1 cellular context compared by ENCODE assay signal in the genomic region with DNA sequence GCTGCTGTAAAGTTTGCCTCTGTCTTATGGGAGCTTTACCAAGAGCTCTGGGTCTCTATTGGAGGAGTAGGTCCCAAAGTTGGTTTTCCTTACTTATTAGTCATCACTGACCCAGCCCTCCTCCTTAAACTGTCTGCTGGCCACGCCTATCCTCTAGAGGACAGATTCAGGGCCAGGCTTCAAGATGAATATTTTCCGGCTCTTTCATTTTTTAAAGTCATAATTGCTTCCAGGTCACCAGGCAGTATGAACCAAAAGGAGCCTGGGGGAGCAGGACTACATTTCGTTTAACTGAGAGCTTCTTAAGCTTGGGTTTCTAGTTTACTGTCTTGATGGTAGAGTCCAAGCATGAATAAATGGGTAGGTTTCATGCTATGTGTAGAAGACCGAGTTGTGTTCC.
TF ChIP-seq lines count a peak whose summit lies in the region.

No MANE protein-coding gene starts in this region.

TF ChIP-seq in K562, 482 proteins besides CTCF, POLR2A, EP300 and RAD21 (continued from another document):
- TF ChIP-seq, protein P1, sequence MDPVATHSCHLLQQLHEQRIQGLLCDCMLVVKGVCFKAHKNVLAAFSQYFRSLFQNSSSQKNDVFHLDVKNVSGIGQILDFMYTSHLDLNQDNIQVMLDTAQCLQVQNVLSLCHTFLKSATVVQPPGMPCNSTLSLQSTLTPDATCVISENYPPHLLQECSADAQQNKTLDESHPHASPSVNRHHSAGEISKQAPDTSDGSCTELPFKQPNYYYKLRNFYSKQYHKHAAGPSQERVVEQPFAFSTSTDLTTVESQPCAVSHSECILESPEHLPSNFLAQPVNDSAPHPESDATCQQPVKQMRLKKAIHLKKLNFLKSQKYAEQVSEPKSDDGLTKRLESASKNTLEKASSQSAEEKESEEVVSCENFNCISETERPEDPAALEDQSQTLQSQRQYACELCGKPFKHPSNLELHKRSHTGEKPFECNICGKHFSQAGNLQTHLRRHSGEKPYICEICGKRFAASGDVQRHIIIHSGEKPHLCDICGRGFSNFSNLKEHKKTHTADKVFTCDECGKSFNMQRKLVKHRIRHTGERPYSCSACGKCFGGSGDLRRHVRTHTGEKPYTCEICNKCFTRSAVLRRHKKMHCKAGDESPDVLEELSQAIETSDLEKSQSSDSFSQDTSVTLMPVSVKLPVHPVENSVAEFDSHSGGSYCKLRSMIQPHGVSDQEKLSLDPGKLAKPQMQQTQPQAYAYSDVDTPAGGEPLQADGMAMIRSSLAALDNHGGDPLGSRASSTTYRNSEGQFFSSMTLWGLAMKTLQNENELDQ (CRISPR knock-in tag; IDR thresholded peaks at IDR 0.05; ENCODE audit: borderline replicate concordance), result no peak
- TF ChIP-seq NR2C2 (CRISPR knock-in tag; IDR thresholded peaks at IDR 0.05) (no peak), NR2C2 (tag; IDR thresholded peaks at IDR 0.05) (peak; percentile 78), EP400 (IDR thresholded peaks at IDR 0.05) (no peak), ZNF785 (CRISPR knock-in tag; IDR thresholded peaks at IDR 0.05) (no peak), FOSL1 (tag; conservative IDR thresholded peaks at IDR 0.05) (peak; percentile 54), JUN (IDR thresholded peaks at IDR 0.05; ENCODE audit: borderline replicate concordance, low read depth, low read length) (0 out of 2 replicates have a peak, but pooled peaks have one; percentile 26), JUN (CRISPR knock-in tag; IDR thresholded peaks at IDR 0.05; ENCODE audit: borderline replicate concordance) (no peak), TEAD2 (tag; IDR thresholded peaks at IDR 0.05) (no peak), MTA3 (IDR thresholded peaks at IDR 0.05; ENCODE audit: borderline replicate concordance) (no peak), ZFP1 (CRISPR knock-in tag; IDR thresholded peaks at IDR 0.05) (no peak), ZNF184 (CRISPR knock-in tag; IDR thresholded peaks at IDR 0.05) (no peak), SP1 (CRISPR knock-in tag; IDR thresholded peaks at IDR 0.05) (no peak), FOXK1 (CRISPR knock-in tag; IDR thresholded peaks at IDR 0.05; ENCODE audit: borderline replicate concordance) (no peak), KAT8 (IDR thresholded peaks at IDR 0.05; ENCODE audit: low read depth) (no peak), SPI1 (IDR thresholded peaks at IDR 0.05; ENCODE audit: borderline replicate concordance, low read depth, low read length) (no peak), JUND (IDR thresholded peaks at IDR 0.05; ENCODE audit: borderline replicate concordance, low read depth, low read length) (peak; percentile 58; the same call in 1 of the 2 replicates), JUND (tag; IDR thresholded peaks at IDR 0.05; ENCODE audit: borderline replicate concordance, low read depth, low read length) (peak; percentile 15; the same call in 1 of the 3 replicates), NFYB (IDR thresholded peaks at IDR 0.05; ENCODE audit: extremely low read depth, insufficient read length) (no peak), ZNF766 (CRISPR knock-in tag; conservative IDR thresholded peaks at IDR 0.05) (no peak), ZNF143 (CRISPR knock-in tag; IDR thresholded peaks at IDR 0.05) (no peak), GABPB1 (CRISPR knock-in tag; IDR thresholded peaks at IDR 0.05) (no peak), TAF15 (IDR thresholded peaks at IDR 0.05; ENCODE audit: low read depth, low read length) (no peak), MAFG (tag; conservative IDR thresholded peaks at IDR 0.05) (no peak), ZNF263 (CRISPR knock-in tag; IDR thresholded peaks at IDR 0.05; ENCODE audit: borderline replicate concordance) (no peak)
- TF ChIP-seq, protein P2, sequence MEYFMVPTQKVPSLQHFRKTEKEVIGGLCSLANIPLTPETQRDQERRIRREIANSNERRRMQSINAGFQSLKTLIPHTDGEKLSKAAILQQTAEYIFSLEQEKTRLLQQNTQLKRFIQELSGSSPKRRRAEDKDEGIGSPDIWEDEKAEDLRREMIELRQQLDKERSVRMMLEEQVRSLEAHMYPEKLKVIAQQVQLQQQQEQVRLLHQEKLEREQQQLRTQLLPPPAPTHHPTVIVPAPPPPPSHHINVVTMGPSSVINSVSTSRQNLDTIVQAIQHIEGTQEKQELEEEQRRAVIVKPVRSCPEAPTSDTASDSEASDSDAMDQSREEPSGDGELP (CRISPR knock-in tag; IDR thresholded peaks at IDR 0.05; ENCODE audit: borderline replicate concordance), result no peak
- TF ChIP-seq, protein P3, sequence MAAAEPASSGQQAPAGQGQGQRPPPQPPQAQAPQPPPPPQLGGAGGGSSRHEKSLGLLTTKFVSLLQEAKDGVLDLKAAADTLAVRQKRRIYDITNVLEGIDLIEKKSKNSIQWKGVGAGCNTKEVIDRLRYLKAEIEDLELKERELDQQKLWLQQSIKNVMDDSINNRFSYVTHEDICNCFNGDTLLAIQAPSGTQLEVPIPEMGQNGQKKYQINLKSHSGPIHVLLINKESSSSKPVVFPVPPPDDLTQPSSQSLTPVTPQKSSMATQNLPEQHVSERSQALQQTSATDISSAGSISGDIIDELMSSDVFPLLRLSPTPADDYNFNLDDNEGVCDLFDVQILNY (CRISPR knock-in tag; IDR thresholded peaks at IDR 0.05), result no peak
- TF ChIP-seq, protein P4, sequence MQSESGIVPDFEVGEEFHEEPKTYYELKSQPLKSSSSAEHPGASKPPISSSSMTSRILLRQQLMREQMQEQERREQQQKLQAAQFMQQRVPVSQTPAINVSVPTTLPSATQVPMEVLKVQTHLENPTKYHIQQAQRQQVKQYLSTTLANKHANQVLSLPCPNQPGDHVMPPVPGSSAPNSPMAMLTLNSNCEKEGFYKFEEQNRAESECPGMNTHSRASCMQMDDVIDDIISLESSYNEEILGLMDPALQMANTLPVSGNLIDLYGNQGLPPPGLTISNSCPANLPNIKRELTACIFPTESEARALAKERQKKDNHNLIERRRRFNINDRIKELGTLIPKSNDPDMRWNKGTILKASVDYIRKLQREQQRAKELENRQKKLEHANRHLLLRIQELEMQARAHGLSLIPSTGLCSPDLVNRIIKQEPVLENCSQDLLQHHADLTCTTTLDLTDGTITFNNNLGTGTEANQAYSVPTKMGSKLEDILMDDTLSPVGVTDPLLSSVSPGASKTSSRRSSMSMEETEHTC (IDR thresholded peaks at IDR 0.05), result no peak
- TF ChIP-seq, protein P5, sequence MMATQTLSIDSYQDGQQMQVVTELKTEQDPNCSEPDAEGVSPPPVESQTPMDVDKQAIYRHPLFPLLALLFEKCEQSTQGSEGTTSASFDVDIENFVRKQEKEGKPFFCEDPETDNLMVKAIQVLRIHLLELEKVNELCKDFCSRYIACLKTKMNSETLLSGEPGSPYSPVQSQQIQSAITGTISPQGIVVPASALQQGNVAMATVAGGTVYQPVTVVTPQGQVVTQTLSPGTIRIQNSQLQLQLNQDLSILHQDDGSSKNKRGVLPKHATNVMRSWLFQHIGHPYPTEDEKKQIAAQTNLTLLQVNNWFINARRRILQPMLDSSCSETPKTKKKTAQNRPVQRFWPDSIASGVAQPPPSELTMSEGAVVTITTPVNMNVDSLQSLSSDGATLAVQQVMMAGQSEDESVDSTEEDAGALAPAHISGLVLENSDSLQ (IDR thresholded peaks at IDR 0.05), result no peak
